ENCODE assay signal across 9 cellular contexts in the genomic region with DNA sequence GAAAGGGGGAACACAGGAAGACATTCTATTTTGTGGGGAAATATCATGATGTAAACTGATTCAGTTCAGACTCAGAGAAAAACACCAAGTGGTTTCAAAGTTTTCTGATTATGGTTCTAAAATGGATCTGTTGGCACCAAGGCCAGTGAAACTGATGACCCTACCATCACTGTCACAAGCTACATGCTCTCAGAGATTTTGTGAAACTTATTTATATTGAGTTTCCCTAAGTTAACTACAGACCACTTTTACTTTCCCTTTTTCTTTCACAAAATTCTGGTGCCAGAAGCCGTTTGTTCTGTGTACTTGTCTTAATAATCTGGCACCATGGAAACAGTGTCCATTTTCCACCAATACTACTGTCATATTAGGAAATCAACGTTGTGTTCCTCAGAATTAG. TPM values are rescaled to one million over a fixed set of nuclear protein-coding genes. Genes with fewer than 3 reads are reported as not detected.
"Had no signal": no experiment of that assay in that cellular context is flagged by ENCODE, and none has a peak within 500 bp of the region (broad histone marks: within the 10 kb centered on the region; RNA-seq: fewer than 3 reads in every experiment).

No MANE protein-coding gene starts in this region.

- H3K4me3 ChIP-seq: GM23248, HAP-1, K562 had no signal

- DNase-seq: GM23248, GOT3, H7, IMR-90 had no signal

- H3K9ac ChIP-seq: GM23248, KMS-11 had no signal

- H3K4me2 ChIP-seq: KMS-11 had no signal

- H2AFZ ChIP-seq: GM23248 had no signal

- H3K9me3 ChIP-seq: HAP-1 had no signal

- H3K4me1 ChIP-seq: HAP-1 had no signal

- ATAC-seq: K562 had no signal

- H3K27ac ChIP-seq: GM23248, KMS-11 had no signal

- H3K36me3 ChIP-seq: HAP-1 had no signal

RNA-seq across cellular contexts. Expression of gene CABS1, which starts 43.4 kb away (rescaled TPM):
- total RNA-seq: GM23248, H4, H7, HT-29, IMR-90, K562 had no signal

RNA-seq across cellular contexts. Expression of gene CSN3, which starts 48.9 kb away (rescaled TPM):
- total RNA-seq: GM23248, H4, H7, HT-29, IMR-90, K562 had no signal
